In the genomic region with DNA sequence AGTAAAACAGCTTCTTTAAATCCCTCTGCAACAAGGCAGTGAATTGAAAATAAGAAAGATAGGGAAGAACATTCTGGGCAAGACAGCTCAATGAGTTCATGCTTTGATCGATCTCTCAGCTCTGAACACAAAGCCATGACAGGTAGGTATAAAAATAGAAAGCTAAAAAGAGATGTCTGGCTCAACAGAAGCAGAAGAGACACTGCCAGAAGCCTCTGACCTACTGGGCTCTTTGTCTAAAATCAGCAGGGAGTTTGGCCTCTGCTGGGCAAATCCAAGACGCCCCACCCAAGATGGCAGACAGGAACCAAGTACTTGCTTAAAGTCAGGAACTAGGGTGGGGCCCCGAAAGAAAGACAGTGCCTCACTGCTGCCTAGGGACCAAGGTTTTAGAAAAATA, we compare ENCODE assay signal across 10 cellular contexts. TPM values are rescaled to one million over a fixed set of nuclear protein-coding genes. Genes with fewer than 3 reads are reported as not detected.
"Had no signal": no experiment of that assay in that cellular context is flagged by ENCODE, and none has a peak within 500 bp of the region (broad histone marks: within the 10 kb centered on the region; RNA-seq: fewer than 3 reads in every experiment).

No MANE protein-coding gene starts in this region.

RNA-seq across cellular contexts. Expression of a gene that starts 43.6 kb away (rescaled TPM):
- total RNA-seq: stomach, temporal lobe, thoracic aorta, thyroid gland, tibial nerve, transverse colon, upper lobe of right lung, ureter, urinary bladder, vagina had no signal
